14 cellular contexts compared by ENCODE assay signal in the genomic region with DNA sequence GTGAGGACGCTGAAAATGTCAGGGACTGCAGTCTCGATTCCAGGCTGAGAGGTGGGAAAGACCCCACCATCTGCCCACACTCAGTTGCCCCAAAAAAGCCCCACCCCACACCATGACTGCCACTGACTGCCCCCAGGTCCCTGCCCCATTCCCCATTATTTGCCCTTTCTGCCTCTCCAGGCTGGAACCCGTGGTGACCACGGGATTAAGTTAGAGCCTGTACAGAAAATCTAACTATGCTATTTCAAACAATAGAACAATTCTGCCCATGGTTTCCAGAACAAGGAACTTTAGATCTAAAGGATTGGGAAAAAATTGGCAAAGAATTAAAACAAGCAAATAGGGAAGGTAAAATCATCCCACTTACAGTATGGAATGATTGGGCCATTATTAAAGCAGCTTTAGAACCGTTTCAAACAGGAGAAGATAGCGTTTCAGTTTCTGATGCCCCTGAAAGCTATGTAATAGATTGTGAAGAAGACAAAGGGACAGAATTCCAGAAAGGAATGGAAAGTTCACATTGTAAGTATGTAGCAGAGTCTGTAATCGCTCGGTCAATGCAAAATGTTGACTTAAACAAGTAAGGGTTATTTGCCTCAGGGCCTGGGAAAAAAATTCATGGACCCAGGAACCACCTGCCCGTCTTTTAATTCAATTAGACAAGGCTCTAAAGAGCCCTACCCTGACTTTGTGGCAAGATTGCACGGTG. TPM values are rescaled to one million over a fixed set of nuclear protein-coding genes. Genes with fewer than 3 reads are reported as not detected.
DNase-seq lines count a peak whose midpoint lies in the region; ATAC-seq, FAIRE-seq and TF ChIP-seq lines count a peak whose summit lies in the region.
"Had no signal": no experiment of that assay in that cellular context is flagged by ENCODE, and none has a peak within 500 bp of the region (broad histone marks: within the 10 kb centered on the region; RNA-seq: fewer than 3 reads in every experiment).

No MANE protein-coding gene starts in this region.

- TF ChIP-seq EP300 in H1 (IDR thresholded peaks at IDR 0.05; ENCODE audit: borderline replicate concordance in 1 of 2, low read depth in 2 of 2, low read length in 2 of 2) = no peak

- no peak for TF ChIP-seq CTCF in 22Rv1 (IDR thresholded peaks at IDR 0.05)
- no peak for TF ChIP-seq CTCF in HCT116 (IDR thresholded peaks at IDR 0.05 in 2 of 3, conservative IDR thresholded peaks at IDR 0.05 in 1 of 3; ENCODE audit: borderline replicate concordance in 1 of 3, insufficient read depth in 1 of 3, low read depth in 2 of 3, low read length in 2 of 3)
- no peak for TF ChIP-seq CTCF in H1 (IDR thresholded peaks at IDR 0.05; ENCODE audit: control extremely low read depth in 1 of 3, insufficient read depth in 1 of 3, low read depth in 1 of 3, low read length in 3 of 3)

- H4K20me1 ChIP-seq in HCT116 (ENCODE audit: insufficient read depth) = no peaks in the 10 kb centered on the region
- H4K20me1 ChIP-seq in H1 (replicated peaks in 1 of 2; ENCODE audit: control insufficient read depth in 1 of 2, insufficient read depth in 2 of 2, low read length in 2 of 2) = no peaks in the 10 kb centered on the region

- no peak overlapping the region for H2BK12ac ChIP-seq in H1 (ENCODE audit: low read depth, low read length)

- H2BK120ac ChIP-seq in H1 (replicated peaks; ENCODE audit: low read depth, low read length) = no peak overlapping the region

- peaks cover 0 to 10% (median 0%) of the 10 kb centered on the region in 5 donors for H3K36me3 Mint-ChIP-seq in naive thymus-derived CD4-positive, alpha-beta T cell

- H3K27me3 ChIP-seq in HCT116 (ENCODE audit: insufficient read depth, low read length) = no peaks in the 10 kb centered on the region
- H3K27me3 ChIP-seq in H1 (replicated peaks in 1 of 4; ENCODE audit: control insufficient read depth in 3 of 4, extremely low read depth in 1 of 4, insufficient read depth in 3 of 4, low read length in 3 of 4) = no peaks in the 10 kb centered on the region
- H3K27me3 ChIP-seq in naive thymus-derived CD4-positive, alpha-beta T cell (ENCODE audit: control insufficient read depth in 2 of 2, insufficient read depth in 2 of 2, low read length in 2 of 2) = no peaks in the 10 kb centered on the region
- H3K27me3 ChIP-seq: thyroid gland had no signal

- no peak overlapping the region for H4K91ac ChIP-seq in H1 (replicated peaks; ENCODE audit: insufficient read length, low read length)

- H3K4me2 ChIP-seq in HCT116 (ENCODE audit: low read length) = peak overlapping the region; percentile 39; the same call in 1 of the 2 replicates
- H3K4me2 ChIP-seq in H1 (ENCODE audit: insufficient read depth in 1 of 2, low read depth in 2 of 2, low read length in 2 of 2) = peak overlapping the region; percentile 57 to 78

- H2AK5ac ChIP-seq in H1 (ENCODE audit: low read depth, low read length) = no peak overlapping the region

- no peak overlapping the region for H2AFZ ChIP-seq in HCT116 (ENCODE audit: low read depth, low read length, poor library complexity, severe bottlenecking)
- no peak overlapping the region for H2AFZ ChIP-seq in H1 (ENCODE audit: low read length)

- H3K9me3 ChIP-seq in HCT116 (ENCODE audit: control insufficient read depth in 1 of 2, insufficient read depth in 1 of 2, low read depth in 1 of 2, low read length in 2 of 2) (no peaks in the 10 kb centered on the region), H1 (ENCODE audit: insufficient read depth in 2 of 2, low read depth in 1 of 2, low read length in 1 of 2) (no peaks in the 10 kb centered on the region)
- no peaks in the 10 kb centered on the region for H3K9me3 ChIP-seq in naive thymus-derived CD4-positive, alpha-beta T cell (ENCODE audit: control insufficient read depth in 2 of 3, low read length in 3 of 3)
- H3K9me3 ChIP-seq: thyroid gland had no signal

- no peak overlapping the region for H3K56ac ChIP-seq in H1 (replicated peaks; ENCODE audit: insufficient read length, low read depth, low read length)

- intact Hi-C loops in HCT116 (cut with micrococcal nuclease) = no loop called here
- intact Hi-C loops in naive thymus-derived CD4-positive, alpha-beta T cell (cut with micrococcal nuclease) = loop anchor here (2.0 kb wide), 3 partner anchors 43 to 87 kb away; a partner anchor contains a TSS
- intact Hi-C loops in left colon (cut with DNase I, micrococcal nuclease) = no loop called here

- ATAC-seq in HCT116 (no peak), left colon (no peak), GM18867 (IDR thresholded peaks at IDR 0.05; ENCODE audit: unreplicated experiment) (no peak)
- ATAC-seq in naive thymus-derived CD4-positive, alpha-beta T cell = no peak

- CTCF ChIA-PET in HCT116 (lab: Charles Lee) = interaction anchor here (1.2 to 1.5 kb wide), 9 partner anchors 10 to 87 kb away, joined by 5 to 16 read pairs (median 7); a partner anchor contains a TSS
- CTCF ChIA-PET in H1 (lab: Charles Lee; ENCODE audit: partially characterized antibody) = interaction anchor here (0.7 to 10.4 kb wide), 31 partner anchors 12 to 147 kb away, joined by 3 to 98 read pairs (median 5); a partner anchor contains a TSS
- CTCF ChIA-PET in naive thymus-derived CD4-positive, alpha-beta T cell (lab: Charles Lee) = interaction anchor here (0.8 to 1.5 kb wide), 9 partner anchors 12 to 87 kb away, joined by 3 to 7 read pairs (median 5); a partner anchor contains a TSS

- TF ChIP-seq POLR2A in HCT116 (IDR thresholded peaks at IDR 0.05; ENCODE audit: borderline replicate concordance, extremely low read depth, insufficient read depth, insufficient read length) = no peak
- TF ChIP-seq POLR2A in H1 (IDR thresholded peaks at IDR 0.05; ENCODE audit: control extremely low read depth in 1 of 2, low read depth in 2 of 2, low read length in 2 of 2) = no peak

- H3K23ac ChIP-seq in H1 (ENCODE audit: insufficient read length) = no peak overlapping the region

- 89% methylated on average over 10 of the region's 10 CpGs; no CpG with 5 or more reads in 1 of the 2 experiments for WGBS in H1 (ENCODE audit: extremely low coverage in 1 of 2, insufficient coverage in 1 of 2, insufficient read length in 1 of 2, insufficient replicate concordance in 2 of 2, low coverage in 1 of 2, low lambda C conversion rate in 2 of 2, missing lambda C conversion rate in 1 of 2), 2 experiments

- H3K27ac ChIP-seq in 22Rv1 (0 out of 2 replicates have a peak overlapping the region, but pooled peaks have one; percentile 15), HCT116 (ENCODE audit: low read depth, low read length) (no peak overlapping the region), H1 (ENCODE audit: low read depth, low read length) (peak overlapping the region; percentile 5; the same call in 1 of the 2 replicates)
- H3K27ac ChIP-seq in naive thymus-derived CD4-positive, alpha-beta T cell (ENCODE audit: low read depth, low read length) = no peak overlapping the region
- H3K27ac ChIP-seq: thyroid gland had no signal

- peaks cover 20% of the 10 kb centered on the region for H3K79me2 ChIP-seq in HCT116 (ENCODE audit: insufficient read depth, low read length)
- H3K79me2 ChIP-seq in H1 (ENCODE audit: control insufficient read depth in 1 of 2, insufficient read depth in 2 of 2, low read length in 2 of 2) = no peaks in the 10 kb centered on the region

- RAD21 ChIA-PET in HCT116 (lab: Charles Lee; ENCODE audit: low non-redundant PET in 1 of 2, low total read pairs in 2 of 2, uncharacterized antibody in 2 of 2, unreplicated experiment in 2 of 2) = interaction anchor here in 1 of 2 experiments (1.2 kb wide), 1 partner anchor 87 kb away, joined by 5 read pairs; no protein-coding TSS in a partner anchor

- no peak overlapping the region for H2BK20ac ChIP-seq in H1 (ENCODE audit: low read length)

- no peak overlapping the region for H3K4ac ChIP-seq in H1 (replicated peaks; ENCODE audit: insufficient read length, low read depth, low read length)

- H3K4me3 Mint-ChIP-seq in naive thymus-derived CD4-positive, alpha-beta T cell = peak overlapping the region in 1 of 10 donors; percentile 37
- H3K4me3 Mint-ChIP-seq: activated CD4-positive, alpha-beta T cell treated with anti-CD3 and anti-CD28 coated beads, Interleukin-2, amount 10 ng/mL, durations not matched to agents 7 days and 5 days had no signal

- POLR2A ChIA-PET in HCT116 (lab: Charles Lee) = interaction anchor here (0.5 to 1.2 kb wide), 2 partner anchors 16 to 43 kb away, joined by 3 to 5 read pairs; a partner anchor contains a TSS
- POLR2A ChIA-PET in H1 (lab: Charles Lee; ENCODE audit: partially characterized antibody) = interaction anchor here (1.0 to 1.5 kb wide), 5 partner anchors 10 to 148 kb away, joined by 3 to 5 read pairs (median 3); a partner anchor contains a TSS
- POLR2A ChIA-PET in naive thymus-derived CD4-positive, alpha-beta T cell (lab: Charles Lee) = interaction anchor here (0.8 to 1.2 kb wide), 2 partner anchors 13 to 43 kb away, joined by 4 to 5 read pairs; a partner anchor contains a TSS

- no TSS peak for BruUV-seq in HCT116 (replicated peaks; lab: Mats Ljungman, UMichigan)

- H3K9ac ChIP-seq in HCT116 (ENCODE audit: low read length) = no peak overlapping the region
- H3K9ac ChIP-seq in H1 (replicated peaks in 1 of 4; ENCODE audit: extremely low read depth in 1 of 4, low read depth in 3 of 4, low read length in 3 of 4) = no peak overlapping the region

- no peak for FAIRE-seq in H1 (lab: Jason Lieb, UNC)
- FAIRE-seq: TTC549 had no signal

- no peaks in the 10 kb centered on the region for H3K9me2 ChIP-seq in HCT116 (ENCODE audit: insufficient read depth)

- H3K4me1 Mint-ChIP-seq in naive thymus-derived CD4-positive, alpha-beta T cell = peaks cover 9 to 19% (median 16%) of the 10 kb centered on the region in 7 donors

- H2BK5ac ChIP-seq in H1 (ENCODE audit: low read depth, low read length) = no peak overlapping the region

- H3K27me3 Mint-ChIP-seq in naive thymus-derived CD4-positive, alpha-beta T cell = no peaks in the 10 kb centered on the region
- H3K27me3 Mint-ChIP-seq: activated CD4-positive, alpha-beta T cell treated with anti-CD3 and anti-CD28 coated beads, Interleukin-2, amount 10 ng/mL, durations not matched to agents 7 days and 5 days had no signal

- DNase-seq in HCT116 (ENCODE audit: low read depth, low spot score) = no peak
- DNase-seq in H1 (ENCODE audit: low read depth in 1 of 2, low spot score in 2 of 2) = no peak
- DNase-seq in naive thymus-derived CD4-positive, alpha-beta T cell = no peak
- DNase-seq in kidney glomerular epithelial cell (lab: John Stamatoyannopoulos, UW) = no peak
- no peak for DNase-seq in left colon
- no peak for DNase-seq in SW480 (ENCODE audit: low spot score)

- H3K4me1 ChIP-seq in HCT116 (ENCODE audit: control insufficient read depth in 1 of 2, insufficient read depth in 2 of 2, low read length in 2 of 2) = peaks cover 0 to 11% of the 10 kb centered on the region in 2 experiments; a peak in 3 of 4 replicates
- H3K4me1 ChIP-seq in H1 (replicated peaks in 1 of 4; ENCODE audit: control insufficient read depth in 3 of 4, insufficient read depth in 4 of 4, low read length in 3 of 4) = peaks cover 4 to 15% (median 10%) of the 10 kb centered on the region in 4 experiments
- peaks cover 5 to 10% of the 10 kb centered on the region in 2 donors for H3K4me1 ChIP-seq in naive thymus-derived CD4-positive, alpha-beta T cell (ENCODE audit: control insufficient read depth in 2 of 2, insufficient read depth in 2 of 2, low read length in 2 of 2)

- H3K14ac ChIP-seq in H1 (ENCODE audit: insufficient read length) = no peak overlapping the region

- no peak for TF ChIP-seq RAD21 in HCT116 (IDR thresholded peaks at IDR 0.05; ENCODE audit: low read depth)
- no peak for TF ChIP-seq RAD21 in H1 (IDR thresholded peaks at IDR 0.05 in 1 of 2, conservative IDR thresholded peaks at IDR 0.05 in 1 of 2; ENCODE audit: low read depth in 2 of 2, low read length in 2 of 2)

- peaks cover 1 to 2% of the 10 kb centered on the region in 2 experiments; a peak in 1 of 4 replicates for H3K36me3 ChIP-seq in HCT116 (ENCODE audit: control insufficient read depth in 1 of 2, insufficient read depth in 2 of 2, low read length in 2 of 2)
- peaks cover 0 to 3% (median 0%) of the 10 kb centered on the region in 4 experiments; a peak in 2 of 8 replicates for H3K36me3 ChIP-seq in H1 (ENCODE audit: control insufficient read depth in 2 of 4, insufficient read depth in 4 of 4, low read length in 3 of 4)
- H3K36me3 ChIP-seq in naive thymus-derived CD4-positive, alpha-beta T cell (ENCODE audit: control insufficient read depth in 2 of 3, insufficient read depth in 3 of 3, low read length in 3 of 3) = peaks cover 0 to 43% (median 0%) of the 10 kb centered on the region in 3 experiments

- H2BK15ac ChIP-seq in H1 (ENCODE audit: low read length) = no peak overlapping the region

- H3K4me3 ChIP-seq in HCT116 (replicated peaks in 1 of 2; ENCODE audit: low read depth in 1 of 2, low read length in 2 of 2) (no peak overlapping the region), H1 (ENCODE audit: extremely low read depth in 1 of 4, insufficient read depth in 2 of 4, low read depth in 3 of 4, low read length in 4 of 4) (peak overlapping the region in 2 of 4 experiments; percentile 3 to 49; a peak in 3 of 8 replicates)
- H3K4me3 ChIP-seq in naive thymus-derived CD4-positive, alpha-beta T cell (ENCODE audit: low read length) = no peak overlapping the region
- H3K4me3 ChIP-seq: thyroid gland had no signal

- no peak overlapping the region for H3K18ac ChIP-seq in H1 (ENCODE audit: extremely low read depth, low read length)

- H3K79me1 ChIP-seq in H1 (ENCODE audit: low read depth, low read length) = 0 out of 2 replicates have a peak, but pooled peaks cover 3% of the 10 kb centered on the region

- H4K5ac ChIP-seq in H1 (ENCODE audit: insufficient read length, low read depth, low read length) = peak overlapping the region; percentile 9

- H3K9me3 Mint-ChIP-seq in naive thymus-derived CD4-positive, alpha-beta T cell = no peaks in the 10 kb centered on the region
- H3K9me3 Mint-ChIP-seq: activated CD4-positive, alpha-beta T cell treated with anti-CD3 and anti-CD28 coated beads, Interleukin-2, amount 10 ng/mL, durations not matched to agents 7 days and 5 days; stimulated activated effector memory CD8-positive, alpha-beta T cell treated with anti-CD3 and anti-CD28 coated beads, Interleukin-12 subunit alpha, Interleukin-12 subunit beta, amount 100 ng/mL, for 72 hours had no signal

- H4K8ac ChIP-seq in H1 (ENCODE audit: extremely low read depth, insufficient read depth, low read length) = peak overlapping the region; percentile 76; the same call in 1 of the 2 replicates

- peak overlapping the region in 6 of 9 donors; percentile 12 to 63 (median 48) for H3K27ac Mint-ChIP-seq in naive thymus-derived CD4-positive, alpha-beta T cell
- H3K27ac Mint-ChIP-seq: stimulated activated effector memory CD8-positive, alpha-beta T cell treated with anti-CD3 and anti-CD28 coated beads, Interleukin-12 subunit alpha, Interleukin-12 subunit beta, amount 100 ng/mL, for 72 hours had no signal

- H3K23me2 ChIP-seq in H1 (ENCODE audit: low read depth, low read length) = no peaks in the 10 kb centered on the region; the same call in 1 of the 2 replicates

RNA-seq across cellular contexts. Expression of a gene that starts 14.4 kb away (rescaled TPM):
- total RNA-seq in HCT116 (2021; ENCODE audit: unreplicated experiment) (66.6 TPM), left colon (10 to 100 TPM; 23.0 to 27.3 TPM)
- polyA plus RNA-seq in HCT116 (2012) = 55.1 and 64.5 TPM in 2 replicates
- total RNA-seq in H1 (2021; fragmentation: NEBNext Ultra II Directional; extraction: Animal tissue kit (Norgen Biotek cat#: 25700)) = 23.1 and 23.5 TPM in 2 replicates
- polyA plus RNA-seq in H1 (2011; rRNA removed) = 12.4 and 22.2 TPM in 2 replicates
- polyA plus RNA-seq in H1 (2011; cell fraction: cytosol; rRNA removed) = 14.3 TPM
- 29.4 TPM for polyA plus RNA-seq in H1 (2011; cell fraction: nucleus; rRNA removed)
- 10.6 to 15.2 TPM (median 13.5 TPM) in 4 replicates for polyA plus RNA-seq in H1 (2012, experiment 1 of 2)
- polyA plus RNA-seq in H1 (2012, experiment 2 of 2) = 19.6 TPM
- 10.4 TPM for polyA plus RNA-seq in H1 (2013, experiment 1 of 2)
- polyA plus RNA-seq in H1 (2013, experiment 2 of 2) = 9.2 TPM
- 5.1 and 10.5 TPM in 2 replicates for polyA minus RNA-seq in H1 (2011; rRNA and poly(A)+ RNA removed)
- 9.8 TPM for polyA minus RNA-seq in H1 (2011; cell fraction: cytosol; rRNA and poly(A)+ RNA removed)
- polyA minus RNA-seq in H1 (2011; cell fraction: nucleus; rRNA and poly(A)+ RNA removed) = 15.7 TPM
- 100 to 1,000 TPM in 2 of 5 experiments, 10 to 100 TPM in 3; 48.6 to 149 (median 87.0) TPM for total RNA-seq in naive thymus-derived CD4-positive, alpha-beta T cell
- polyA plus RNA-seq in naive thymus-derived CD4-positive, alpha-beta T cell = 10 to 100 TPM; 12.4 to 30.0 TPM

RNA-seq across cellular contexts. Expression of a gene that starts 38.0 kb away (rescaled TPM):
- total RNA-seq in HCT116 (2021; ENCODE audit: unreplicated experiment) = 14.1 TPM
- 5.7 and 6.9 TPM in 2 replicates for polyA plus RNA-seq in HCT116 (2012)
- 6.6 and 7.8 TPM in 2 replicates for total RNA-seq in H1 (2021; fragmentation: NEBNext Ultra II Directional; extraction: Animal tissue kit (Norgen Biotek cat#: 25700))
- polyA plus RNA-seq in H1 (2011; rRNA removed) = 7.0 and 10.4 TPM in 2 replicates
- 8.8 TPM for polyA plus RNA-seq in H1 (2011; cell fraction: cytosol; rRNA removed)
- 16.5 TPM for polyA plus RNA-seq in H1 (2011; cell fraction: nucleus; rRNA removed)
- polyA plus RNA-seq in H1 (2012, experiment 1 of 2) = 2.6 to 7.9 TPM (median 6.3 TPM) in 4 replicates
- polyA plus RNA-seq in H1 (2012, experiment 2 of 2) = 6.3 TPM
- polyA plus RNA-seq in H1 (2013, experiment 1 of 2) = 10.9 TPM
- polyA plus RNA-seq in H1 (2013, experiment 2 of 2) = 10.2 TPM
- polyA minus RNA-seq in H1 (2011; rRNA and poly(A)+ RNA removed) = 0.32 and 0.71 TPM in 2 replicates
- polyA minus RNA-seq in H1 (2011; cell fraction: cytosol; rRNA and poly(A)+ RNA removed) = 2.3 TPM
- polyA minus RNA-seq in H1 (2011; cell fraction: nucleus; rRNA and poly(A)+ RNA removed) = 3.9 TPM
- total RNA-seq in naive thymus-derived CD4-positive, alpha-beta T cell = not detected
- polyA plus RNA-seq in naive thymus-derived CD4-positive, alpha-beta T cell = not detected
- total RNA-seq in left colon = 1 to 10 TPM in 1 of 2 donors, under 1 TPM in 1; 0.89 to 1.1 TPM
- total RNA-seq: cerebellum, fibroblast of lung, thyroid gland had no signal
- polyA plus RNA-seq: fibroblast of lung had no signal

RNA-seq across cellular contexts. Expression of a gene that starts 43.0 kb away (rescaled TPM):
- 45.6 TPM for total RNA-seq in HCT116 (2021; ENCODE audit: unreplicated experiment)
- 24.8 and 27.4 TPM in 2 replicates for polyA plus RNA-seq in HCT116 (2012)
- total RNA-seq in H1 (2021; fragmentation: NEBNext Ultra II Directional; extraction: Animal tissue kit (Norgen Biotek cat#: 25700)) = 28.2 and 28.8 TPM in 2 replicates
- polyA plus RNA-seq in H1 (2011; rRNA removed) = 34.6 and 52.8 TPM in 2 replicates
- 28.3 TPM for polyA plus RNA-seq in H1 (2011; cell fraction: cytosol; rRNA removed)
- 78.3 TPM for polyA plus RNA-seq in H1 (2011; cell fraction: nucleus; rRNA removed)
- 20.3 to 25.4 TPM (median 23.6 TPM) in 4 replicates for polyA plus RNA-seq in H1 (2012, experiment 1 of 2)
- 28.0 TPM for polyA plus RNA-seq in H1 (2012, experiment 2 of 2)
- 32.2 TPM for polyA plus RNA-seq in H1 (2013, experiment 1 of 2)
- 33.2 TPM for polyA plus RNA-seq in H1 (2013, experiment 2 of 2)
- polyA minus RNA-seq in H1 (2011; rRNA and poly(A)+ RNA removed) = 17.1 and 17.9 TPM in 2 replicates
- polyA minus RNA-seq in H1 (2011; cell fraction: cytosol; rRNA and poly(A)+ RNA removed) = 22.5 TPM
- 15.5 TPM for polyA minus RNA-seq in H1 (2011; cell fraction: nucleus; rRNA and poly(A)+ RNA removed)
- total RNA-seq in naive thymus-derived CD4-positive, alpha-beta T cell = 10 to 100 TPM in 1 of 5 experiments, 1 to 10 TPM in 1, under 1 TPM in 3; 0.40 to 39.4 (median 0.79) TPM
- polyA plus RNA-seq in naive thymus-derived CD4-positive, alpha-beta T cell = under 1 TPM in 1 of 2 donors, not detected in 1; 0.54 TPM
- 10 to 100 TPM in 1 of 2 donors, 1 to 10 TPM in 1; 8.7 to 12.7 TPM for total RNA-seq in left colon

RNA-seq across cellular contexts. Expression of a gene that starts 43.1 kb away (rescaled TPM):
- total RNA-seq in HCT116 (2021; ENCODE audit: unreplicated experiment) (33.7 TPM), left colon (10 to 100 TPM; 20.7 to 30.8 TPM)
- polyA plus RNA-seq in HCT116 (2012) = 43.1 and 43.8 TPM in 2 replicates
- 16.4 and 20.2 TPM in 2 replicates for total RNA-seq in H1 (2021; fragmentation: NEBNext Ultra II Directional; extraction: Animal tissue kit (Norgen Biotek cat#: 25700))
- 30.7 and 43.8 TPM in 2 replicates for polyA plus RNA-seq in H1 (2011; rRNA removed)
- 44.9 TPM for polyA plus RNA-seq in H1 (2011; cell fraction: cytosol; rRNA removed)
- 27.4 TPM for polyA plus RNA-seq in H1 (2011; cell fraction: nucleus; rRNA removed)
- polyA plus RNA-seq in H1 (2012, experiment 1 of 2) = 17.1 to 25.9 TPM (median 22.0 TPM) in 4 replicates
- 24.5 TPM for polyA plus RNA-seq in H1 (2012, experiment 2 of 2)
- polyA plus RNA-seq in H1 (2013, experiment 1 of 2) = 16.8 TPM
- polyA plus RNA-seq in H1 (2013, experiment 2 of 2) = 16.0 TPM
- polyA minus RNA-seq in H1 (2011; rRNA and poly(A)+ RNA removed) = 4.6 and 5.4 TPM in 2 replicates
- 14.3 TPM for polyA minus RNA-seq in H1 (2011; cell fraction: cytosol; rRNA and poly(A)+ RNA removed)
- 14.3 TPM for polyA minus RNA-seq in H1 (2011; cell fraction: nucleus; rRNA and poly(A)+ RNA removed)
- 10 to 100 TPM; 13.6 to 30.4 (median 24.0) TPM for total RNA-seq in naive thymus-derived CD4-positive, alpha-beta T cell
- 10 to 100 TPM; 24.8 to 26.8 TPM for polyA plus RNA-seq in naive thymus-derived CD4-positive, alpha-beta T cell

RNA-seq across cellular contexts. Expression of a gene that starts 54.1 kb away (rescaled TPM):
- 104 TPM for total RNA-seq in HCT116 (2021; ENCODE audit: unreplicated experiment)
- 59.4 and 70.5 TPM in 2 replicates for polyA plus RNA-seq in HCT116 (2012)
- 74.7 and 83.6 TPM in 2 replicates for total RNA-seq in H1 (2021; fragmentation: NEBNext Ultra II Directional; extraction: Animal tissue kit (Norgen Biotek cat#: 25700))
- 85.2 and 180 TPM in 2 replicates for polyA plus RNA-seq in H1 (2011; rRNA removed)
- polyA plus RNA-seq in H1 (2011; cell fraction: cytosol; rRNA removed) = 47.7 TPM
- polyA plus RNA-seq in H1 (2011; cell fraction: nucleus; rRNA removed) = 210 TPM
- polyA plus RNA-seq in H1 (2012, experiment 1 of 2) = 52.2 to 75.7 TPM (median 70.6 TPM) in 4 replicates
- 62.9 TPM for polyA plus RNA-seq in H1 (2012, experiment 2 of 2)
- 113 TPM for polyA plus RNA-seq in H1 (2013, experiment 1 of 2)
- 117 TPM for polyA plus RNA-seq in H1 (2013, experiment 2 of 2)
- polyA minus RNA-seq in H1 (2011; rRNA and poly(A)+ RNA removed) = 14.7 and 15.1 TPM in 2 replicates
- 22.3 TPM for polyA minus RNA-seq in H1 (2011; cell fraction: cytosol; rRNA and poly(A)+ RNA removed)
- polyA minus RNA-seq in H1 (2011; cell fraction: nucleus; rRNA and poly(A)+ RNA removed) = 61.8 TPM
- 10 to 100 TPM in 1 of 5 experiments, under 1 TPM in 1, not detected in 3; 0.93 to 89.1 TPM for total RNA-seq in naive thymus-derived CD4-positive, alpha-beta T cell
- not detected for polyA plus RNA-seq in naive thymus-derived CD4-positive, alpha-beta T cell
- total RNA-seq in left colon = 10 to 100 TPM in 1 of 2 donors, 1 to 10 TPM in 1; 4.4 to 12.6 TPM

Comparison
In these comparisons a context has a peak if more than half of its experiments do, and no peak if none do; other contexts are left out.
1. H3K27ac ChIP-seq: peak in 22Rv1 (single experiment) and H1 (single experiment); none in HCT116 (single experiment) and naive thymus-derived CD4-positive, alpha-beta T cell (single experiment).
2. intact Hi-C loops: an anchor here in naive thymus-derived CD4-positive, alpha-beta T cell (2.0 kb wide); none called in HCT116 and left colon.